In the genomic region with DNA sequence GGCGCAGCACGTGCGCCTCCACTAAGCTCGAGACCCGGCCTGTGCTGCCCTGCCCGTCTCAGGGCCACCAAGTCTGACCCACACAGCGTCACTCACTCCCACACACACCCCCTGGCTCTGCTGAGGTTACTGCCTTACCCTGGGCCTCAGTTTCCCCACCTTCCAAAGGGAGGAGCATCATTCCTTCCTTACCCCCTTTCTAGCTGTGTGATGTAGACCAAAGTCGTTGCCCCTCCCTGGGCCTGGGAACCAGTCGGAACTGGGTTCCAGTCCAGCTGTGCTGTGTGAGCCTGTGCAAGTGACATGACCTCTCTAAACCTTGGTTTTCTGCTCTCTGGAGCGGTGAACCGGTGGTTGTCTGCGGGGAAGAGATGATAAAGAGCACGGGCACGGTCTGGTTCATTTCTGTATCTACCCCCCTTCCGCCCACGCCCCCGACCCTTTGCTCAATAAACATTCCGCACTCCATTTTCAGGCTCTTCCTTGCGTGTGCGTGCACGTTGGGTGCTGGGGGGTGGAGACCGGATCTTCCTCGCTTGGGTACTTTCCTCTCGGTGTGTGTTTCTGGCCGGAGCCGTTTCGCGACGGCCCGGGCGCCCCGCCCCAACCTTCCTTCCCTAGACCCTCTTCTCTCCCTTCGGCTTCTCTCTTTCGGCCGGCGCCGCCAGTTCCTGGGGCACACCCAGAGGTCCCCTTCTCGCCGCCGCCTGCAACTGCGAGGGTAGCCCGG, we compare ENCODE assay signal across 8 cellular contexts. TPM values are rescaled to one million over a fixed set of nuclear protein-coding genes. Genes with fewer than 3 reads are reported as not detected.
DNase-seq lines count a peak whose midpoint lies in the region; ATAC-seq, FAIRE-seq and TF ChIP-seq lines count a peak whose summit lies in the region.

A gene with protein sequence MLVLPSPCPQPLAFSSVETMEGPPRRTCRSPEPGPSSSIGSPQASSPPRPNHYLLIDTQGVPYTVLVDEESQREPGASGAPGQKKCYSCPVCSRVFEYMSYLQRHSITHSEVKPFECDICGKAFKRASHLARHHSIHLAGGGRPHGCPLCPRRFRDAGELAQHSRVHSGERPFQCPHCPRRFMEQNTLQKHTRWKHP (plus strand): TSS at position 647 of the 730 bp plus-strand sequence. CDS start 923 bp downstream, outside the sequence.

- peak within 1 kb of the TSS; percentile 75 for H3K4me3 ChIP-seq in BJ (ENCODE audit: low read depth, low read length)
- peak within 1 kb of the TSS; percentile 85 to 91 for H3K4me3 ChIP-seq in prostate gland

- H3K36me3 ChIP-seq in BJ (ENCODE audit: control insufficient read depth, insufficient read depth, low read length) (peaks cover 5% of the 10 kb centered on the region), prostate gland (no peaks in the 10 kb centered on the region)

- H3K27me3 ChIP-seq in BJ (ENCODE audit: control insufficient read depth, insufficient read depth, low read length) (no peaks in the 10 kb centered on the region), prostate gland (replicated peaks; ENCODE audit: insufficient read depth) (no peaks in the 10 kb centered on the region)

- peak within 1 kb of the TSS; percentile 93 to 95 for H3K27ac ChIP-seq in prostate gland

- H3K4me1 ChIP-seq in prostate gland (replicated peaks) = peaks cover 33% of the 10 kb centered on the region

- CTCF ChIA-PET in BJ (lab: Yijun Ruan, JAX) = interaction anchor here (1.2 to 2.7 kb wide), 3 partner anchors 10 to 11 kb away, joined by 3 to 11 read pairs (median 9); a partner anchor contains a TSS

- intact Hi-C loops in left ventricle myocardium superior (cut with micrococcal nuclease) = no loop called here
- intact Hi-C loops in prostate gland (cut with DNase I) = no loop called here

- TF ChIP-seq CTCF in BJ (IDR thresholded peaks at IDR 0.05; ENCODE audit: insufficient read depth, low read depth, low read length) (no peak), prostate gland (IDR thresholded peaks at IDR 0.05) (peak in 1 of 4 experiments; percentile 9)

- TF ChIP-seq POLR2A in prostate gland (IDR thresholded peaks at IDR 0.05) = no peak

- H3K9me3 ChIP-seq in prostate gland = no peaks in the 10 kb centered on the region

- POLR2A ChIA-PET in BJ (lab: Charles Lee) = no interaction called here

- no peak for FAIRE-seq in urothelium cell line (lab: Jason Lieb, UNC)

- no peak for DNase-seq in BJ (ENCODE audit: low read depth)
- DNase-seq in NCI-H1105 treated with DMSO at 0.1 percent for 48 hours (lab: John Stamatoyannopoulos, UW) = peak; percentile 50
- peak; percentile 53 to 89 (median 70) for DNase-seq in T-helper 2 cell
- peak in 53 of 56 donors; percentile 26 to 83 (median 58) for DNase-seq in amygdala (lab: John Stamatoyannopoulos, UW)
- peak; percentile 82 for DNase-seq in left ventricle myocardium superior
- peak; percentile 56 for DNase-seq in prostate gland (ENCODE audit: low spot score)
- peak; percentile 74 for DNase-seq in urothelium cell line (ENCODE audit: low spot score)

- WGBS in prostate gland = 3% methylated on average over 39 of the region's 42 CpGs

- ATAC-seq in GM19463 (IDR thresholded peaks at IDR 0.05; ENCODE audit: unreplicated experiment) = peak; percentile 39
- ATAC-seq in left ventricle myocardium superior = peak; percentile 46

RNA-seq across cellular contexts. Expression of the gene that starts here (rescaled TPM):
- 22.1 and 31.3 TPM in 2 replicates for polyA plus RNA-seq in BJ (2011; rRNA removed)
- polyA minus RNA-seq in BJ (2011; rRNA and poly(A)+ RNA removed) = 17.4 and 25.2 TPM in 2 replicates
- total RNA-seq in left ventricle myocardium superior = 9.4 TPM
- total RNA-seq in prostate gland = 10 to 100 TPM; 19.7 to 20.6 TPM
